Comparison of ENCODE assay signal across 26 cellular contexts in the genomic region with DNA sequence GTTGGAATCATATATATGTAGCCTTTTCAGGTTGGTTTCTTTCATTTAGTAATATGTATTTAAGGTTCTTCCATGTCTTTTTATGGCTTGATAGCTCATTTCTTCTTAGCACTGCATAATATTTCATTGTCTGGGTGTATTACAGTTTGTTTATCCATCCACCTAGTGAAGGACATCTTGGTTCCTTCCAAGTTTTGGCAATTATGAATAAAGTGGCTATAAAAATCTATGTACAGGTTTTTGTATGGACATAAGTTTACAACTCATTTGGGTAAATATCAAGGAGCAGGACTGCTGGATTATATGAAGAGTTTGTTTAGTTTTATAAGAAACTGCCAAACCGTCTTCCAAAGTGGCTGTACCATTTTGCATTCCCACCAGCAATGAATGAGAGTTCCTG.
"Had no signal": no experiment of that assay in that cellular context is flagged by ENCODE, and none has a peak within 500 bp of the region (broad histone marks: within the 10 kb centered on the region; RNA-seq: fewer than 3 reads in every experiment).

No MANE protein-coding gene starts in this region.

- H3K27ac Mint-ChIP-seq: activated T-cell treated with anti-CD3 and anti-CD28 coated beads, Interleukin-2, amount 50 U/mL, for 24 hours; activated T-helper 17 cell treated with anti-CD3 and anti-CD28 coated beads, Interleukin-2, amount 50 U/mL, for 72 hours; endodermal cell; nephron progenitor cell; T-helper 1 cell treated with Interleukin-12 subunit alpha and Interleukin-12 subunit beta and Interleukin-4 antibody, amounts not matched to agents 30 μg/mL and 1 μg/mL, for 36 hours had no signal

- H3K4me1 ChIP-seq: breast epithelium, foreskin keratinocyte had no signal

- H3K27me3 Mint-ChIP-seq: activated T-cell treated with anti-CD3 and anti-CD28 coated beads, Interleukin-2, amount 50 U/mL, for 24 hours; activated T-helper 17 cell treated with anti-CD3 and anti-CD28 coated beads, Interleukin-2, amount 50 U/mL, for 72 hours had no signal

- ATAC-seq: activated CD4-positive, CD25-positive, alpha-beta regulatory T cell treated with anti-CD3 and anti-CD28 coated beads, Interleukin-2, amount 50 U/mL, for 24 hours; activated T-helper 17 cell treated with anti-CD3 and anti-CD28 coated beads, Interleukin-2, amount 50 U/mL, for 72 hours; esophagus mucosa; foreskin keratinocyte; heart right ventricle; left lung; lower lobe of right lung; psoas muscle had no signal

- H3K4me3 ChIP-seq: heart right ventricle, left lung, lower lobe of right lung, ovary, psoas muscle, spleen had no signal

- DNase-seq: activated CD4-positive, alpha-beta T cell treated with anti-CD3 and anti-CD28 coated beads for 48 hours; activated CD4-positive, alpha-beta T cell treated with anti-CD3 and anti-CD28 coated beads, Interleukin-2, amount 50 U/mL, for 48 hours; activated CD8-positive, alpha-beta memory T cell treated with anti-CD3 and anti-CD28 coated beads, Interleukin-2, amount 50 U/mL, for 48 hours; activated gamma-delta T cell treated with Interleukin-2 at 50 U/mL for 16 hours; activated naive CD4-positive, alpha-beta T cell treated with anti-CD3 and anti-CD28 coated beads, Interleukin-2, amount 50 U/mL, for 16 hours; activated T-cell treated with anti-CD3 and anti-CD28 coated beads, Interleukin-2, amount 50 U/mL, for 24 hours; central memory CD4-positive, alpha-beta T cell; foreskin keratinocyte; heart right ventricle; left lung; lower lobe of right lung; nephron progenitor cell; ovary; psoas muscle; spleen; stimulated activated naive CD4-positive, alpha-beta T cell; T1000; WERI-Rb-1 had no signal

- H3K27ac ChIP-seq: foreskin keratinocyte, heart right ventricle, left lung, lower lobe of right lung, ovary, psoas muscle, spleen, WERI-Rb-1 had no signal

- H3K4me1 Mint-ChIP-seq: endodermal cell had no signal

- H3K4me3 Mint-ChIP-seq: activated T-cell treated with anti-CD3 and anti-CD28 coated beads, Interleukin-2, amount 50 U/mL, for 24 hours; activated T-helper 17 cell treated with anti-CD3 and anti-CD28 coated beads, Interleukin-2, amount 50 U/mL, for 72 hours; endodermal cell; nephron progenitor cell; T-helper 1 cell treated with Interleukin-12 subunit alpha and Interleukin-12 subunit beta and Interleukin-4 antibody, amounts not matched to agents 30 μg/mL and 1 μg/mL, for 36 hours had no signal

- H3K9me3 Mint-ChIP-seq: activated T-cell treated with anti-CD3 and anti-CD28 coated beads, Interleukin-2, amount 50 U/mL, for 24 hours; activated T-helper 17 cell treated with anti-CD3 and anti-CD28 coated beads, Interleukin-2, amount 50 U/mL, for 72 hours; endodermal cell; T-helper 1 cell treated with Interleukin-12 subunit alpha and Interleukin-12 subunit beta and Interleukin-4 antibody, amounts not matched to agents 30 μg/mL and 1 μg/mL, for 36 hours had no signal

- H3K36me3 ChIP-seq: breast epithelium, ovary had no signal

- H3K9me3 ChIP-seq: breast epithelium, left lung, lower lobe of right lung, ovary, psoas muscle, spleen, tibial nerve had no signal

- H3K27me3 ChIP-seq: breast epithelium, foreskin keratinocyte, heart right ventricle, left lung, ovary, spleen, tibial nerve had no signal

- FAIRE-seq: urothelium cell line had no signal
